9 cellular contexts compared by ENCODE assay signal in the genomic region with DNA sequence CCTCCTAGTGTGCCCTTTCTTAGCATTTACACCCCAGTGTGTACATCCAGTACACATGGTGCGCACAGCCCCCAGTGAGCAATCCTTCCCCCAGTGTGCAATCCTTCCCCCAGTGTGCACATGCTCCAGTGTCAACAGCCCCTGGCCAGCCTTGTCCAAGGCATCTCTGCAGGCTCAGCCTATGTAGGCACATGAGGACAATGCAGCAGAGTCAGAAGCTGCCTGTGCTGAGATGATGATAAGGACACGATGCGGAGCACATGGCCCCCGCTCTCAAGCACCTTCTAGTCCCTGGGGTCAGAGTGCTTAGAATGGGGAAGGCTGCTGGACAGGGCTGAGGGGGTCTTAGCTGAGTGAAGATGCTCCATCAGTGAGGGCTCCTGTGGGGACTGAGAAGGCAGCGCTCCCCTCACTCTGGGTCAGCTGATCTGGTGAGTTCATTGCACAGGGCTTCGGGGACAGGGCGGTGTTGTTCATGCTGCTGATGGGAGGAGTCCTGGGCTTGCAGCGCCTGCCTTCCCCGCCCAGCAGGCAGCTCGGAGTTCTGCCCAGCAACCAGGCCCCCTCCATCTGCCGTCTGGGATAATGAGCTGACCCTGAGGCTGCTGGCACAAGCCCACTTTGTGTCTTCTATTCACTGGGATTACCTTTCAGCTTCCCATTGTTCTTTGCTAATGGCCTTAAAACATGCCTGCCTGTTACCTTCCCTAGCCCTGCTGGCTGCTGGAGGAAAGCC.
A peak's percentile ranks its signal among the peaks of the same experiment; 100 is the strongest.
DNase-seq lines count a peak whose midpoint lies in the region; ATAC-seq and TF ChIP-seq lines count a peak whose summit lies in the region.
"Had no signal": no experiment of that assay in that cellular context is flagged by ENCODE, and none has a peak within 500 bp of the region (broad histone marks: within the 10 kb centered on the region; RNA-seq: fewer than 3 reads in every experiment).

No MANE protein-coding gene starts in this region.

- peak; percentile 82 for DNase-seq in DMS153 (lab: John Stamatoyannopoulos, UW)
- DNase-seq in NCI-H2196 treated with DMSO at 0.1 percent for 48 hours (lab: John Stamatoyannopoulos, UW; ENCODE audit: unreplicated experiment), result peak; percentile 94
- peak; percentile 13 for DNase-seq in epithelial cell of esophagus (ENCODE audit: low read depth)
- peak; percentile 53 for DNase-seq in nephron progenitor cell
- DNase-seq in GM13977 (ENCODE audit: low spot score), result no peak
- DNase-seq in activated CD8-positive, alpha-beta T cell treated with anti-CD3 and anti-CD28 coated beads for 36 hours, result no peak
- DNase-seq in AG08395 (ENCODE audit: low spot score), result no peak
- no peak for DNase-seq in midbrain (lab: John Stamatoyannopoulos, UW)
- DNase-seq: KG1 had no signal

- no peak overlapping the region for H3K27ac Mint-ChIP-seq in nephron progenitor cell
- no peak overlapping the region for H3K27ac Mint-ChIP-seq in activated CD8-positive, alpha-beta T cell treated with anti-CD3 and anti-CD28 coated beads for 36 hours

- no peak overlapping the region for H3K4me3 Mint-ChIP-seq in nephron progenitor cell
- no peak overlapping the region for H3K4me3 Mint-ChIP-seq in activated CD8-positive, alpha-beta T cell treated with anti-CD3 and anti-CD28 coated beads for 36 hours

- peaks cover 5% of the 10 kb centered on the region for H3K36me3 Mint-ChIP-seq in nephron progenitor cell (ENCODE audit: low read depth)
- no peaks in the 10 kb centered on the region for H3K36me3 Mint-ChIP-seq in activated CD8-positive, alpha-beta T cell treated with anti-CD3 and anti-CD28 coated beads for 36 hours (ENCODE audit: low read depth)

- H3K4me3 ChIP-seq in epithelial cell of esophagus (ENCODE audit: low read length), result no peak overlapping the region

- intact Hi-C loops in activated CD8-positive, alpha-beta T cell treated with anti-CD3 and anti-CD28 coated beads for 36 hours (cut with micrococcal nuclease), result no loop called here

- POLR2A ChIA-PET in activated CD8-positive, alpha-beta T cell treated with anti-CD3 and anti-CD28 coated beads for 36 hours (lab: Charles Lee), result interaction anchor here (0.7 kb wide), 1 partner anchor 1226 kb away, joined by 3 read pairs; no protein-coding TSS in a partner anchor

- ATAC-seq in activated CD8-positive, alpha-beta T cell treated with anti-CD3 and anti-CD28 coated beads for 36 hours, result no peak

- in situ Hi-C loops in GM13977 (cut with MboI; ENCODE audit: low pct_unique_long_range_greater_than_20kb, low sequenced_read_pairs, unreplicated experiment), result no loop called here

- H3K27me3 Mint-ChIP-seq in nephron progenitor cell (ENCODE audit: low read depth, poor library complexity), result peaks cover 3% of the 10 kb centered on the region
- H3K27me3 Mint-ChIP-seq in activated CD8-positive, alpha-beta T cell treated with anti-CD3 and anti-CD28 coated beads for 36 hours, result no peaks in the 10 kb centered on the region

- TF ChIP-seq CTCF in epithelial cell of esophagus (IDR thresholded peaks at IDR 0.05; ENCODE audit: insufficient read depth, low read depth, low read length, missing control alignments) (no peak), nephron progenitor cell (IDR thresholded peaks at IDR 0.05) (no peak), GM13977 (IDR thresholded peaks at IDR 0.05; ENCODE audit: extremely low read depth, insufficient read depth, missing control alignments) (no peak)
- no peak for TF ChIP-seq CTCF in activated CD8-positive, alpha-beta T cell treated with anti-CD3 and anti-CD28 coated beads for 36 hours (IDR thresholded peaks at IDR 0.05)

- CTCF ChIA-PET in activated CD8-positive, alpha-beta T cell treated with anti-CD3 and anti-CD28 coated beads for 36 hours (lab: Charles Lee), result interaction anchor here (0.7 kb wide), 1 partner anchor 17 kb away, joined by 3 read pairs; no protein-coding TSS in a partner anchor

- peaks cover 62% of the 10 kb centered on the region for H3K4me1 Mint-ChIP-seq in nephron progenitor cell
- no peaks in the 10 kb centered on the region for H3K4me1 Mint-ChIP-seq in activated CD8-positive, alpha-beta T cell treated with anti-CD3 and anti-CD28 coated beads for 36 hours (ENCODE audit: low read depth)

- peaks cover 10% of the 10 kb centered on the region for H3K9me3 Mint-ChIP-seq in nephron progenitor cell
- H3K9me3 Mint-ChIP-seq in activated CD8-positive, alpha-beta T cell treated with anti-CD3 and anti-CD28 coated beads for 36 hours, result no peaks in the 10 kb centered on the region

Comparison
In these comparisons a context has a peak if more than half of its experiments do, and no peak if none do; other contexts are left out.
1. DNase-seq: peak in DMS153 (single experiment), NCI-H2196 treated with DMSO at 0.1 percent for 48 hours (single experiment), epithelial cell of esophagus (single experiment) and nephron progenitor cell (single experiment); none in GM13977 (single experiment), activated CD8-positive, alpha-beta T cell treated with anti-CD3 and anti-CD28 coated beads for 36 hours (single experiment), AG08395 (single experiment) and midbrain (single experiment).